In the genomic region with DNA sequence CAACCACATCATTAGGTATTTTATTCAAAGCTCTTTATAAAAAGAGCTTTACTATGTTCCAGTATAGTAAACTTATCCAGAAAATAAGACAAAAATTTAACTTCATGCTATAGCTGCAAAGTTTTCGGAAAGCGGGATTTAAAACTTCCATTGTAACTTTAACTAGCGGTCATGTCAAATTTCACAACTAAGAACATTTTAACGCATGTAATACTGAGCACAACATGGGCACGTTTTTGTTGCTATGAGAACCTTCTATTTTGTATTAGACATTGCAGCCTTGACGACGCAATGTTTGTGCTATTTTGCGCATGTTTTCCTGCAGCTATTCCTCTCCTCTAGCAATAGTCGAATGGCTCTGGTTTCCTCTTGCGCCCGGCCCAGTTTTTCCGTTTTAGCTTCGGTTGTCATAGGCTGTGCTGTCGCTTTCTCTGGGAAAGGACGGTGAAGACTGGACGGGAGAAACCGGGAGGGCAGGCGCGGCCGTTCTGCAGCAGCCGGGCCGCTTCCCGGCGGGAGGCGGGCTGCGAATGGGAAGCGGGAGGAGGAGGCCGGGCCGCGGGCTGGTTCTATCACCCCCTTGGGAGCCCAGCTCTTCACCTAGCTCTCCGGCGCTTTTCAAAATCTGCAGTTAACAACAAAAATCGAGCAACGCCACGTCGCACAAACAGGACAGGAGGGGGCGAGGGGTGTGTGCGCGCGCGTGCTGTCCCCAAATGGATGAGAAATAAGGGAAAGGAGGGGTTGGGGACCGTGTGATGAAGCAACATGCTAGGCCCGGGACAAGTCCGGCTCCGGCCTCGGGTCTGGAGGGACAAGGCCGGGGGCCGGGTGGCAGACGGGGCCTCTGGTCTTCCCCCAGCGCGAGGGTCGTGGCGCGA, we compare ENCODE assay signal across 1 cellular context.
TF ChIP-seq lines count a peak whose summit lies in the region.

No MANE protein-coding gene starts in this region.

TF ChIP-seq in K562, 482 proteins besides CTCF, POLR2A, EP300 and RAD21 (continued from another document and continues in another):
- TF ChIP-seq, protein P1, sequence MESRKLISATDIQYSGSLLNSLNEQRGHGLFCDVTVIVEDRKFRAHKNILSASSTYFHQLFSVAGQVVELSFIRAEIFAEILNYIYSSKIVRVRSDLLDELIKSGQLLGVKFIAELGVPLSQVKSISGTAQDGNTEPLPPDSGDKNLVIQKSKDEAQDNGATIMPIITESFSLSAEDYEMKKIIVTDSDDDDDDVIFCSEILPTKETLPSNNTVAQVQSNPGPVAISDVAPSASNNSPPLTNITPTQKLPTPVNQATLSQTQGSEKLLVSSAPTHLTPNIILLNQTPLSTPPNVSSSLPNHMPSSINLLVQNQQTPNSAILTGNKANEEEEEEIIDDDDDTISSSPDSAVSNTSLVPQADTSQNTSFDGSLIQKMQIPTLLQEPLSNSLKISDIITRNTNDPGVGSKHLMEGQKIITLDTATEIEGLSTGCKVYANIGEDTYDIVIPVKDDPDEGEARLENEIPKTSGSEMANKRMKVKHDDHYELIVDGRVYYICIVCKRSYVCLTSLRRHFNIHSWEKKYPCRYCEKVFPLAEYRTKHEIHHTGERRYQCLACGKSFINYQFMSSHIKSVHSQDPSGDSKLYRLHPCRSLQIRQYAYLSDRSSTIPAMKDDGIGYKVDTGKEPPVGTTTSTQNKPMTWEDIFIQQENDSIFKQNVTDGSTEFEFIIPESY (CRISPR knock-in tag; IDR thresholded peaks at IDR 0.05) = peak; percentile 62
- peak; percentile 91 for TF ChIP-seq BHLHE40 (IDR thresholded peaks at IDR 0.05; ENCODE audit: low read length)
- TF ChIP-seq CBFA2T3 (IDR thresholded peaks at IDR 0.05) = no peak
- no peak for TF ChIP-seq HDAC3 (IDR thresholded peaks at IDR 0.05; ENCODE audit: borderline replicate concordance, partially characterized antibody)
- TF ChIP-seq, protein P2, sequence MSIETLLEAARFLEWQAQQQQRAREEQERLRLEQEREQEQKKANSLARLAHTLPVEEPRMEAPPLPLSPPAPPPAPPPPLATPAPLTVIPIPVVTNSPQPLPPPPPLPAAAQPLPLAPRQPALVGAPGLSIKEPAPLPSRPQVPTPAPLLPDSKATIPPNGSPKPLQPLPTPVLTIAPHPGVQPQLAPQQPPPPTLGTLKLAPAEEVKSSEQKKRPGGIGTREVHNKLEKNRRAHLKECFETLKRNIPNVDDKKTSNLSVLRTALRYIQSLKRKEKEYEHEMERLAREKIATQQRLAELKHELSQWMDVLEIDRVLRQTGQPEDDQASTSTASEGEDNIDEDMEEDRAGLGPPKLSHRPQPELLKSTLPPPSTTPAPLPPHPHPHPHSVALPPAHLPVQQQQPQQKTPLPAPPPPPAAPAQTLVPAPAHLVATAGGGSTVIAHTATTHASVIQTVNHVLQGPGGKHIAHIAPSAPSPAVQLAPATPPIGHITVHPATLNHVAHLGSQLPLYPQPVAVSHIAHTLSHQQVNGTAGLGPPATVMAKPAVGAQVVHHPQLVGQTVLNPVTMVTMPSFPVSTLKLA (conservative IDR thresholded peaks at IDR 0.05) = peak; percentile 82 to 85; a peak in 3 of 4 replicates
- TF ChIP-seq BRD9 (IDR thresholded peaks at IDR 0.05; ENCODE audit: low read depth, partially characterized antibody) = peak; percentile 85
- TF ChIP-seq ZC3H4 (CRISPR knock-in tag; IDR thresholded peaks at IDR 0.05; ENCODE audit: borderline replicate concordance) = peak; percentile 96
- TF ChIP-seq ATF7 (IDR thresholded peaks at IDR 0.05) = 0 out of 2 replicates have a peak, but pooled peaks have one; percentile 18
- TF ChIP-seq, protein P3, sequence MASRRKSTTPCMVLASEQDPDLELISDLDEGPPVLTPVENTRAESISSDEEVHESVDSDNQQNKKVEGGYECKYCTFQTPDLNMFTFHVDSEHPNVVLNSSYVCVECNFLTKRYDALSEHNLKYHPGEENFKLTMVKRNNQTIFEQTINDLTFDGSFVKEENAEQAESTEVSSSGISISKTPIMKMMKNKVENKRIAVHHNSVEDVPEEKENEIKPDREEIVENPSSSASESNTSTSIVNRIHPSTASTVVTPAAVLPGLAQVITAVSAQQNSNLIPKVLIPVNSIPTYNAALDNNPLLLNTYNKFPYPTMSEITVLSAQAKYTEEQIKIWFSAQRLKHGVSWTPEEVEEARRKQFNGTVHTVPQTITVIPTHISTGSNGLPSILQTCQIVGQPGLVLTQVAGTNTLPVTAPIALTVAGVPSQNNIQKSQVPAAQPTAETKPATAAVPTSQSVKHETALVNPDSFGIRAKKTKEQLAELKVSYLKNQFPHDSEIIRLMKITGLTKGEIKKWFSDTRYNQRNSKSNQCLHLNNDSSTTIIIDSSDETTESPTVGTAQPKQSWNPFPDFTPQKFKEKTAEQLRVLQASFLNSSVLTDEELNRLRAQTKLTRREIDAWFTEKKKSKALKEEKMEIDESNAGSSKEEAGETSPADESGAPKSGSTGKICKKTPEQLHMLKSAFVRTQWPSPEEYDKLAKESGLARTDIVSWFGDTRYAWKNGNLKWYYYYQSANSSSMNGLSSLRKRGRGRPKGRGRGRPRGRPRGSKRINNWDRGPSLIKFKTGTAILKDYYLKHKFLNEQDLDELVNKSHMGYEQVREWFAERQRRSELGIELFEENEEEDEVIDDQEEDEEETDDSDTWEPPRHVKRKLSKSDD (conservative IDR thresholded peaks at IDR 0.05; ENCODE audit: low read length) = no peak
- TF ChIP-seq, protein P4, sequence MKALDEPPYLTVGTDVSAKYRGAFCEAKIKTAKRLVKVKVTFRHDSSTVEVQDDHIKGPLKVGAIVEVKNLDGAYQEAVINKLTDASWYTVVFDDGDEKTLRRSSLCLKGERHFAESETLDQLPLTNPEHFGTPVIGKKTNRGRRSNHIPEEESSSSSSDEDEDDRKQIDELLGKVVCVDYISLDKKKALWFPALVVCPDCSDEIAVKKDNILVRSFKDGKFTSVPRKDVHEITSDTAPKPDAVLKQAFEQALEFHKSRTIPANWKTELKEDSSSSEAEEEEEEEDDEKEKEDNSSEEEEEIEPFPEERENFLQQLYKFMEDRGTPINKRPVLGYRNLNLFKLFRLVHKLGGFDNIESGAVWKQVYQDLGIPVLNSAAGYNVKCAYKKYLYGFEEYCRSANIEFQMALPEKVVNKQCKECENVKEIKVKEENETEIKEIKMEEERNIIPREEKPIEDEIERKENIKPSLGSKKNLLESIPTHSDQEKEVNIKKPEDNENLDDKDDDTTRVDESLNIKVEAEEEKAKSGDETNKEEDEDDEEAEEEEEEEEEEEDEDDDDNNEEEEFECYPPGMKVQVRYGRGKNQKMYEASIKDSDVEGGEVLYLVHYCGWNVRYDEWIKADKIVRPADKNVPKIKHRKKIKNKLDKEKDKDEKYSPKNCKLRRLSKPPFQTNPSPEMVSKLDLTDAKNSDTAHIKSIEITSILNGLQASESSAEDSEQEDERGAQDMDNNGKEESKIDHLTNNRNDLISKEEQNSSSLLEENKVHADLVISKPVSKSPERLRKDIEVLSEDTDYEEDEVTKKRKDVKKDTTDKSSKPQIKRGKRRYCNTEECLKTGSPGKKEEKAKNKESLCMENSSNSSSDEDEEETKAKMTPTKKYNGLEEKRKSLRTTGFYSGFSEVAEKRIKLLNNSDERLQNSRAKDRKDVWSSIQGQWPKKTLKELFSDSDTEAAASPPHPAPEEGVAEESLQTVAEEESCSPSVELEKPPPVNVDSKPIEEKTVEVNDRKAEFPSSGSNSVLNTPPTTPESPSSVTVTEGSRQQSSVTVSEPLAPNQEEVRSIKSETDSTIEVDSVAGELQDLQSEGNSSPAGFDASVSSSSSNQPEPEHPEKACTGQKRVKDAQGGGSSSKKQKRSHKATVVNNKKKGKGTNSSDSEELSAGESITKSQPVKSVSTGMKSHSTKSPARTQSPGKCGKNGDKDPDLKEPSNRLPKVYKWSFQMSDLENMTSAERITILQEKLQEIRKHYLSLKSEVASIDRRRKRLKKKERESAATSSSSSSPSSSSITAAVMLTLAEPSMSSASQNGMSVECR (CRISPR knock-in tag; IDR thresholded peaks at IDR 0.05) = peak; percentile 65
- peak; percentile 64 for TF ChIP-seq PHF8 (IDR thresholded peaks at IDR 0.05; ENCODE audit: borderline replicate concordance, low read length)
- peak; percentile 28; the same call in 1 of the 2 replicates for TF ChIP-seq STAG1 (CRISPR knock-in tag; IDR thresholded peaks at IDR 0.05; ENCODE audit: borderline replicate concordance)
- peak; percentile 96 for TF ChIP-seq CEBPB (tag; IDR thresholded peaks at IDR 0.05)
- TF ChIP-seq NFE2 (IDR thresholded peaks at IDR 0.05; ENCODE audit: low read depth) = no peak
- no peak for TF ChIP-seq CREM (IDR thresholded peaks at IDR 0.05; ENCODE audit: low read depth)
- no peak for TF ChIP-seq GATAD2A (IDR thresholded peaks at IDR 0.05)
- peak; percentile 15 to 22; a peak in 1 of 4 replicates for TF ChIP-seq SIN3A (IDR thresholded peaks at IDR 0.05; ENCODE audit: borderline replicate concordance in 2 of 2, control insufficient read depth in 1 of 2, low read depth in 2 of 2, low read length in 2 of 2)
- TF ChIP-seq ZNF79 (CRISPR knock-in tag; IDR thresholded peaks at IDR 0.05; ENCODE audit: low read depth) = no peak
- 0 out of 2 replicates have a peak, but pooled peaks have one; percentile 74 for TF ChIP-seq SP1 (CRISPR knock-in tag; IDR thresholded peaks at IDR 0.05)
- peak; percentile 43 for TF ChIP-seq NBN (IDR thresholded peaks at IDR 0.05; ENCODE audit: low read depth)
- TF ChIP-seq ZNF263 (CRISPR knock-in tag; IDR thresholded peaks at IDR 0.05; ENCODE audit: borderline replicate concordance) = peak; percentile 89
- peak; percentile 38; the same call in 1 of the 2 replicates for TF ChIP-seq ERF (CRISPR knock-in tag; IDR thresholded peaks at IDR 0.05)
- no peak for TF ChIP-seq ZC3H8 (IDR thresholded peaks at IDR 0.05)
- 0 out of 2 replicates have a peak, but pooled peaks have one; percentile 20 for TF ChIP-seq HDAC8 (tag; IDR thresholded peaks at IDR 0.05)
- 0 out of 2 replicates have a peak, but pooled peaks have one; percentile 5 for TF ChIP-seq ZNF384 (IDR thresholded peaks at IDR 0.05; ENCODE audit: low read depth, low read length)
- TF ChIP-seq NONO (IDR thresholded peaks at IDR 0.05; ENCODE audit: low read depth in 2 of 2, low read length in 1 of 2) = peak in 1 of 2 experiments; percentile 48; a peak in 2 of 4 replicates
- peak; percentile 65 for TF ChIP-seq NFRKB (IDR thresholded peaks at IDR 0.05; ENCODE audit: low read depth)
- peak; percentile 63; the same call in 1 of the 2 replicates for TF ChIP-seq KLF6 (CRISPR knock-in tag; IDR thresholded peaks at IDR 0.05; ENCODE audit: borderline replicate concordance)
- TF ChIP-seq ZNF184 (CRISPR knock-in tag; IDR thresholded peaks at IDR 0.05) = no peak
- TF ChIP-seq FOXK2 (conservative IDR thresholded peaks at IDR 0.05 in 1 of 2, IDR thresholded peaks at IDR 0.05 in 1 of 2; ENCODE audit: low read depth in 2 of 2) = peak; percentile 33 to 63; a peak in 3 of 4 replicates
- no peak for TF ChIP-seq NR4A1 (CRISPR knock-in tag; IDR thresholded peaks at IDR 0.05)
- 0 out of 2 replicates have a peak, but pooled peaks have one; percentile 48 for TF ChIP-seq NR4A1 (tag; IDR thresholded peaks at IDR 0.05)
- TF ChIP-seq TOE1 (IDR thresholded peaks at IDR 0.05; ENCODE audit: borderline replicate concordance) = peak; percentile 69; the same call in 1 of the 2 replicates
- TF ChIP-seq TOE1 (CRISPR knock-in tag; IDR thresholded peaks at IDR 0.05; ENCODE audit: borderline replicate concordance, low read depth) = no peak
- TF ChIP-seq MEIS2 (IDR thresholded peaks at IDR 0.05; ENCODE audit: partially characterized antibody) = no peak
- peak; percentile 75 for TF ChIP-seq SUPT5H (IDR thresholded peaks at IDR 0.05)
- TF ChIP-seq, protein P5, sequence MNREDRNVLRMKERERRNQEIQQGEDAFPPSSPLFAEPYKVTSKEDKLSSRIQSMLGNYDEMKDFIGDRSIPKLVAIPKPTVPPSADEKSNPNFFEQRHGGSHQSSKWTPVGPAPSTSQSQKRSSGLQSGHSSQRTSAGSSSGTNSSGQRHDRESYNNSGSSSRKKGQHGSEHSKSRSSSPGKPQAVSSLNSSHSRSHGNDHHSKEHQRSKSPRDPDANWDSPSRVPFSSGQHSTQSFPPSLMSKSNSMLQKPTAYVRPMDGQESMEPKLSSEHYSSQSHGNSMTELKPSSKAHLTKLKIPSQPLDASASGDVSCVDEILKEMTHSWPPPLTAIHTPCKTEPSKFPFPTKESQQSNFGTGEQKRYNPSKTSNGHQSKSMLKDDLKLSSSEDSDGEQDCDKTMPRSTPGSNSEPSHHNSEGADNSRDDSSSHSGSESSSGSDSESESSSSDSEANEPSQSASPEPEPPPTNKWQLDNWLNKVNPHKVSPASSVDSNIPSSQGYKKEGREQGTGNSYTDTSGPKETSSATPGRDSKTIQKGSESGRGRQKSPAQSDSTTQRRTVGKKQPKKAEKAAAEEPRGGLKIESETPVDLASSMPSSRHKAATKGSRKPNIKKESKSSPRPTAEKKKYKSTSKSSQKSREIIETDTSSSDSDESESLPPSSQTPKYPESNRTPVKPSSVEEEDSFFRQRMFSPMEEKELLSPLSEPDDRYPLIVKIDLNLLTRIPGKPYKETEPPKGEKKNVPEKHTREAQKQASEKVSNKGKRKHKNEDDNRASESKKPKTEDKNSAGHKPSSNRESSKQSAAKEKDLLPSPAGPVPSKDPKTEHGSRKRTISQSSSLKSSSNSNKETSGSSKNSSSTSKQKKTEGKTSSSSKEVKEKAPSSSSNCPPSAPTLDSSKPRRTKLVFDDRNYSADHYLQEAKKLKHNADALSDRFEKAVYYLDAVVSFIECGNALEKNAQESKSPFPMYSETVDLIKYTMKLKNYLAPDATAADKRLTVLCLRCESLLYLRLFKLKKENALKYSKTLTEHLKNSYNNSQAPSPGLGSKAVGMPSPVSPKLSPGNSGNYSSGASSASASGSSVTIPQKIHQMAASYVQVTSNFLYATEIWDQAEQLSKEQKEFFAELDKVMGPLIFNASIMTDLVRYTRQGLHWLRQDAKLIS (CRISPR knock-in tag; IDR thresholded peaks at IDR 0.05) = 0 out of 2 replicates have a peak, but pooled peaks have one; percentile 33
- TF ChIP-seq COPS2 (conservative IDR thresholded peaks at IDR 0.05) = no peak
- no peak for TF ChIP-seq RBM25 (IDR thresholded peaks at IDR 0.05; ENCODE audit: low read depth, low read length, severe bottlenecking)
- TF ChIP-seq HMGN3 (IDR thresholded peaks at IDR 0.05; ENCODE audit: borderline replicate concordance, extremely low read depth, insufficient read length, low read depth, low read length) = peak; percentile 51
- 0 out of 2 replicates have a peak, but pooled peaks have one; percentile 15 for TF ChIP-seq SOX6 (IDR thresholded peaks at IDR 0.05)
- TF ChIP-seq CBX5 (IDR thresholded peaks at IDR 0.05; ENCODE audit: borderline replicate concordance, low read depth) = no peak
- peak; percentile 80 for TF ChIP-seq RBM22 (IDR thresholded peaks at IDR 0.05; ENCODE audit: low read depth, low read length, poor library complexity, severe bottlenecking)
- no peak for TF ChIP-seq SP2 (IDR thresholded peaks at IDR 0.05; ENCODE audit: extremely low read depth, low read depth, low read length, poor library complexity, severe bottlenecking)
- TF ChIP-seq, protein P6, sequence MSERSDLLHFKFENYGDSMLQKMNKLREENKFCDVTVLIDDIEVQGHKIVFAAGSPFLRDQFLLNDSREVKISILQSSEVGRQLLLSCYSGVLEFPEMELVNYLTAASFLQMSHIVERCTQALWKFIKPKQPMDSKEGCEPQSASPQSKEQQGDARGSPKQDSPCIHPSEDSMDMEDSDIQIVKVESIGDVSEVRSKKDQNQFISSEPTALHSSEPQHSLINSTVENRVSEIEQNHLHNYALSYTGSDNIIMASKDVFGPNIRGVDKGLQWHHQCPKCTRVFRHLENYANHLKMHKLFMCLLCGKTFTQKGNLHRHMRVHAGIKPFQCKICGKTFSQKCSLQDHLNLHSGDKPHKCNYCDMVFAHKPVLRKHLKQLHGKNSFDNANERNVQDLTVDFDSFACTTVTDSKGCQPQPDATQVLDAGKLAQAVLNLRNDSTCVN (CRISPR knock-in tag; IDR thresholded peaks at IDR 0.05) = no peak
- peak; percentile 81 for TF ChIP-seq EP400 (IDR thresholded peaks at IDR 0.05)
- peak; percentile 62 for TF ChIP-seq ETV5 (CRISPR knock-in tag; IDR thresholded peaks at IDR 0.05; ENCODE audit: low read depth)
- TF ChIP-seq POLR2G (IDR thresholded peaks at IDR 0.05; ENCODE audit: low read depth, low read length) = peak; percentile 84
- no peak for TF ChIP-seq ZNF766 (CRISPR knock-in tag; conservative IDR thresholded peaks at IDR 0.05)
